In the genomic region with DNA sequence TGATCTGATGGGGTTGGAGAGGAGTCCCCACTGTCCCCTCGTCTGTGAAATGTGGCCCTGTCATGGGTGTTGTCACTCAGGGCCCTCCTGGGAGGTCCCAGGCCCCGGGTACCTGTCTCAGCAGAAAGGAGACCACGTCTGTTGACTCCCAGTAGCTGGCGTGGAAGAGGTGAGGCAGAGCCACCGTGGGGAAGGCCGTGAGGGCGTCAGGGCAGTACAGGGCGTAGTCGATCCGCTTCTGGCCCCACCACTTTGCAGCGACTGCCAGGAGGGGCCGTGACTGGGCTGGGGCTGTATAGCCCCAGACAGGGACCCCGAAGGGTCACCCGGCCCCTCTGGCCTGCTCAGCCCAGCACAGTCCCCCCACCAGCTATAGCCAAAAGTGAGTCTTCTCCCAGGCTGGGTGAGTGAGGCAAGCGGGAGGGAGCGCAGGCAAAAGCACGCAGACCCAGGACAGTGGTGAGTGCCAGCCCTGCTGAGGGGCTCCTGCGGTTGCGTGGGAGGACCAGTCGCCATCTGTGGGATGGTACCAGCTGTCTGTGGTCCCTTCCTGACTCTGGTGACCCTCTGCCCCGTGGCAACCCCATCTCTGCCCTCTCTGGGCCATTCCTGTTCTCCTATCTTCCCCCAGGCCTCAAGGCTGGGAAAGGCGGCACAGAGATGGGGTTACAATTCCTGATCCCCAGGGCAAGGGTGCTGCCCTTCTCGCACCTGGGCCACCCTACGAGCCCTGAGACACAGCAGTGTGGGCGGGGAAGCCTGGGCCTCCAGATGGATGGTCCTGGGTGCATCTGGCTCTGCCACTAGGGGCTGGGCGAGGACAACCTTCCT, we compare ENCODE assay signal across 2 cellular contexts.
TF ChIP-seq lines count a peak whose summit lies in the region.

No MANE protein-coding gene starts in this region.

TF ChIP-seq in SK-N-SH, 30 proteins besides CTCF, POLR2A, EP300 and RAD21:
- TF ChIP-seq MEF2A (IDR thresholded peaks at IDR 0.05; ENCODE audit: borderline replicate concordance, low read depth) (no peak), JUND (IDR thresholded peaks at IDR 0.05) (no peak), FOSL2 (IDR thresholded peaks at IDR 0.05; ENCODE audit: borderline replicate concordance, low read depth) (no peak), SIN3A (IDR thresholded peaks at IDR 0.05; ENCODE audit: borderline replicate concordance, low read depth, low read length) (no peak), RFX5 (IDR thresholded peaks at IDR 0.05; ENCODE audit: low read length) (no peak), CHD2 (IDR thresholded peaks at IDR 0.05; ENCODE audit: low read length, partially characterized antibody) (no peak), NRF1 (IDR thresholded peaks at IDR 0.05; ENCODE audit: low read depth, low read length) (no peak), POLR2AphosphoS5 (IDR thresholded peaks at IDR 0.05; ENCODE audit: low read depth, low read length) (no peak), FOXJ3 (CRISPR knock-in tag; IDR thresholded peaks at IDR 0.05) (no peak), TAF1 (IDR thresholded peaks at IDR 0.05; ENCODE audit: borderline replicate concordance, low read depth, low read length) (no peak), MXI1 (IDR thresholded peaks at IDR 0.05; ENCODE audit: low read depth, low read length) (no peak), ELF1 (IDR thresholded peaks at IDR 0.05) (no peak)
- TF ChIP-seq, protein P1, sequence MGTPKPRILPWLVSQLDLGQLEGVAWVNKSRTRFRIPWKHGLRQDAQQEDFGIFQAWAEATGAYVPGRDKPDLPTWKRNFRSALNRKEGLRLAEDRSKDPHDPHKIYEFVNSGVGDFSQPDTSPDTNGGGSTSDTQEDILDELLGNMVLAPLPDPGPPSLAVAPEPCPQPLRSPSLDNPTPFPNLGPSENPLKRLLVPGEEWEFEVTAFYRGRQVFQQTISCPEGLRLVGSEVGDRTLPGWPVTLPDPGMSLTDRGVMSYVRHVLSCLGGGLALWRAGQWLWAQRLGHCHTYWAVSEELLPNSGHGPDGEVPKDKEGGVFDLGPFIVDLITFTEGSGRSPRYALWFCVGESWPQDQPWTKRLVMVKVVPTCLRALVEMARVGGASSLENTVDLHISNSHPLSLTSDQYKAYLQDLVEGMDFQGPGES (IDR thresholded peaks at IDR 0.05; ENCODE audit: low read depth, low read length) = no peak
- TF ChIP-seq, protein P2, sequence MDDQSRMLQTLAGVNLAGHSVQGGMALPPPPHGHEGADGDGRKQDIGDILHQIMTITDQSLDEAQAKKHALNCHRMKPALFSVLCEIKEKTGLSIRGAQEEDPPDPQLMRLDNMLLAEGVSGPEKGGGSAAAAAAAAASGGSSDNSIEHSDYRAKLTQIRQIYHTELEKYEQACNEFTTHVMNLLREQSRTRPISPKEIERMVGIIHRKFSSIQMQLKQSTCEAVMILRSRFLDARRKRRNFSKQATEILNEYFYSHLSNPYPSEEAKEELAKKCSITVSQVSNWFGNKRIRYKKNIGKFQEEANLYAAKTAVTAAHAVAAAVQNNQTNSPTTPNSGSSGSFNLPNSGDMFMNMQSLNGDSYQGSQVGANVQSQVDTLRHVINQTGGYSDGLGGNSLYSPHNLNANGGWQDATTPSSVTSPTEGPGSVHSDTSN (IDR thresholded peaks at IDR 0.05) = no peak

TF ChIP-seq in SK-N-SH treated with all-trans-retinoic acid at 6 μM for 48 hours, 23 proteins besides CTCF, POLR2A, EP300 and RAD21:
- no peak for TF ChIP-seq ZC3H10 (CRISPR knock-in tag; IDR thresholded peaks at IDR 0.05)
- TF ChIP-seq TCF4 (CRISPR knock-in tag; IDR thresholded peaks at IDR 0.05; ENCODE audit: borderline replicate concordance) = no peak
